Comparison of ENCODE assay signal across 12 cellular contexts in the genomic region with DNA sequence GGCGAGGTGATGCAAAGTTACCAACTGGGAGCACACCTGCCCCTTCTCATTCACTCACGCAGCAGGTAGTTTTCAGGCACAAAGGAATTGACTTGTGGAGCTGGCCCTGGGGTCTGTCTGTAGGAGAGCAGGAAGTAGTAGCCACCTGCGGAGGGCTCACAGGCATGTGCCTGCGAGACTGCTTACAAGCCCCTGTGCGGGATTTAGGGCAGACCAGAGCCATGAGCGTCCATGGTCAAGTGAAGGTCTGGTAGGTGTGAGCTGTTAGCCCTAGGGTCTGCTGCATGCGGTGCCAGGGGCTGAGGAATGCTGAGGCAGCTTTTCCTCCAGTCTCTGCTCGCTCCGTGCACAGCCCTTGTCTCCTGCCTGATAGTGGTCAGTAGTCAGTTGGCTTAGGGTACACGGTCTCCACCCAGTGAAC. TPM values are rescaled to one million over a fixed set of nuclear protein-coding genes. Genes with fewer than 3 reads are reported as not detected.
A peak's percentile ranks its signal among the peaks of the same experiment; 100 is the strongest.
DNase-seq lines count a peak whose midpoint lies in the region; ATAC-seq and TF ChIP-seq lines count a peak whose summit lies in the region.
"Had no signal": no experiment of that assay in that cellular context is flagged by ENCODE, and none has a peak within 500 bp of the region (broad histone marks: within the 10 kb centered on the region; RNA-seq: fewer than 3 reads in every experiment).

No MANE protein-coding gene starts in this region.

- peaks cover 3% of the 10 kb centered on the region for H3K36me3 Mint-ChIP-seq in activated naive CD4-positive, alpha-beta T cell treated with anti-CD3 and anti-CD28 coated beads for 36 hours (ENCODE audit: low read depth)
- peaks cover 14% of the 10 kb centered on the region for H3K36me3 Mint-ChIP-seq in activated CD8-positive, alpha-beta T cell treated with anti-CD3 and anti-CD28 coated beads for 36 hours (ENCODE audit: low read depth)

- DNase-seq in activated naive CD4-positive, alpha-beta T cell treated with anti-CD3 and anti-CD28 coated beads for 36 hours = peak; percentile 8
- no peak for DNase-seq in activated naive CD4-positive, alpha-beta T cell (lab: John Stamatoyannopoulos, UW)
- no peak for DNase-seq in activated CD8-positive, alpha-beta T cell treated with anti-CD3 and anti-CD28 coated beads for 36 hours
- DNase-seq in upper lobe of right lung (no peak), hippocampal formation (lab: John Stamatoyannopoulos, UW) (no peak), aorta (no peak)
- DNase-seq: activated CD4-positive, CD25-positive, alpha-beta regulatory T cell treated with anti-CD3 and anti-CD28 coated beads, Interleukin-2, amount 50 U/mL, for 72 hours; NCI-H2171; Right ventricle myocardium superior had no signal

- WGBS in aorta, 2 donors = 89 to 93% methylated on average over 10 of the region's 10 CpGs

- H3K27ac ChIP-seq in iPS-20b (ENCODE audit: low read length) = no peak overlapping the region
- H3K27ac ChIP-seq in upper lobe of right lung = peak overlapping the region; percentile 58
- H3K27ac ChIP-seq in aorta (ENCODE audit: low read depth in 1 of 2, low read length in 2 of 2) = no peak overlapping the region

- H3K4me1 ChIP-seq in iPS-20b (ENCODE audit: insufficient read depth, low read length) = peaks cover 39% of the 10 kb centered on the region
- peaks cover 68% of the 10 kb centered on the region for H3K4me1 ChIP-seq in upper lobe of right lung
- no peaks in the 10 kb centered on the region for H3K4me1 ChIP-seq in aorta (ENCODE audit: control insufficient read depth in 1 of 2, insufficient read depth in 2 of 2, low read length in 2 of 2)

- POLR2A ChIA-PET in activated CD8-positive, alpha-beta T cell treated with anti-CD3 and anti-CD28 coated beads for 36 hours (lab: Charles Lee) = interaction anchor here (0.6 to 3.1 kb wide), 15 partner anchors 8 to 268 kb away, joined by 3 to 25 read pairs (median 5); partner anchors contain the start of gene MGAT4A

- H3K4me1 Mint-ChIP-seq in activated naive CD4-positive, alpha-beta T cell treated with anti-CD3 and anti-CD28 coated beads for 36 hours (ENCODE audit: low read depth) = peaks cover 92% of the 10 kb centered on the region
- H3K4me1 Mint-ChIP-seq in activated CD8-positive, alpha-beta T cell treated with anti-CD3 and anti-CD28 coated beads for 36 hours (ENCODE audit: low read depth) = peaks cover 93% of the 10 kb centered on the region

- no peak for TF ChIP-seq CTCF in activated CD8-positive, alpha-beta T cell treated with anti-CD3 and anti-CD28 coated beads for 36 hours (IDR thresholded peaks at IDR 0.05)
- TF ChIP-seq CTCF in upper lobe of right lung (IDR thresholded peaks at IDR 0.05) = no peak

- H3K4me3 ChIP-seq in iPS-20b (ENCODE audit: low read length) (no peak overlapping the region), upper lobe of right lung (no peak overlapping the region), aorta (ENCODE audit: low read length in 2 of 2) (no peak overlapping the region)

- H3K9me3 Mint-ChIP-seq in activated naive CD4-positive, alpha-beta T cell treated with anti-CD3 and anti-CD28 coated beads for 36 hours = no peaks in the 10 kb centered on the region
- no peaks in the 10 kb centered on the region for H3K9me3 Mint-ChIP-seq in activated CD8-positive, alpha-beta T cell treated with anti-CD3 and anti-CD28 coated beads for 36 hours

- peak overlapping the region; percentile 5; the same call in 1 of the 2 replicates for H3K9ac ChIP-seq in iPS-20b (ENCODE audit: low read depth, low read length)

- CTCF ChIA-PET in activated naive CD4-positive, alpha-beta T cell treated with anti-CD3 and anti-CD28 coated beads for 36 hours (lab: Charles Lee) = interaction anchor here (0.7 to 3.1 kb wide), 7 partner anchors 11 to 602 kb away, joined by 3 to 21 read pairs (median 4); no protein-coding TSS in a partner anchor
- CTCF ChIA-PET in activated CD8-positive, alpha-beta T cell treated with anti-CD3 and anti-CD28 coated beads for 36 hours (lab: Charles Lee) = interaction anchor here (0.9 to 4.0 kb wide), 9 partner anchors 11 to 51 kb away, joined by 3 to 24 read pairs (median 5); no protein-coding TSS in a partner anchor

- H3K27me3 ChIP-seq in iPS-20b (ENCODE audit: insufficient read depth, low read length) = no peaks in the 10 kb centered on the region
- no peaks in the 10 kb centered on the region for H3K27me3 ChIP-seq in upper lobe of right lung
- H3K27me3 ChIP-seq in aorta (ENCODE audit: control insufficient read depth in 1 of 2, insufficient read depth in 2 of 2, low read length in 1 of 2) = no peaks in the 10 kb centered on the region

- intact Hi-C loops in activated naive CD4-positive, alpha-beta T cell treated with anti-CD3 and anti-CD28 coated beads for 36 hours (cut with micrococcal nuclease) = loop anchor here (5.0 kb wide), 1 partner anchor 466 kb away; the partner anchor contains the start of gene TMEM131
- intact Hi-C loops in activated CD8-positive, alpha-beta T cell treated with anti-CD3 and anti-CD28 coated beads for 36 hours (cut with micrococcal nuclease) = no loop called here
- intact Hi-C loops in upper lobe of right lung (cut with DNase I) (no loop called here), aorta (cut with DNase I) (no loop called here)

- peak overlapping the region; percentile 95 for H3K27ac Mint-ChIP-seq in activated naive CD4-positive, alpha-beta T cell treated with anti-CD3 and anti-CD28 coated beads for 36 hours
- peak overlapping the region; percentile 97 for H3K27ac Mint-ChIP-seq in activated CD8-positive, alpha-beta T cell treated with anti-CD3 and anti-CD28 coated beads for 36 hours
- H3K27ac Mint-ChIP-seq: progenitor cell of endocrine pancreas had no signal

- no peaks in the 10 kb centered on the region for H3K27me3 Mint-ChIP-seq in activated naive CD4-positive, alpha-beta T cell treated with anti-CD3 and anti-CD28 coated beads for 36 hours (ENCODE audit: low read depth)
- no peaks in the 10 kb centered on the region for H3K27me3 Mint-ChIP-seq in activated CD8-positive, alpha-beta T cell treated with anti-CD3 and anti-CD28 coated beads for 36 hours
- H3K27me3 Mint-ChIP-seq: progenitor cell of endocrine pancreas had no signal

- H3K9me3 ChIP-seq in iPS-20b (ENCODE audit: insufficient read depth, low read depth, low read length) = no peaks in the 10 kb centered on the region
- H3K9me3 ChIP-seq in upper lobe of right lung = no peaks in the 10 kb centered on the region
- H3K9me3 ChIP-seq in aorta (ENCODE audit: control insufficient read depth, low read length) = no peaks in the 10 kb centered on the region

- H3K4me3 Mint-ChIP-seq in activated naive CD4-positive, alpha-beta T cell treated with anti-CD3 and anti-CD28 coated beads for 36 hours = peak overlapping the region; percentile 66
- H3K4me3 Mint-ChIP-seq in activated CD8-positive, alpha-beta T cell treated with anti-CD3 and anti-CD28 coated beads for 36 hours = peak overlapping the region; percentile 69

- ATAC-seq in activated CD8-positive, alpha-beta T cell treated with anti-CD3 and anti-CD28 coated beads for 36 hours = no peak
- ATAC-seq in upper lobe of right lung (no peak), aorta (ENCODE audit: low FRiP score) (no peak), HG02938 (IDR thresholded peaks at IDR 0.05; ENCODE audit: unreplicated experiment) (no peak)

- H3K36me3 ChIP-seq in iPS-20b (ENCODE audit: insufficient read depth, low read depth, low read length) (no peaks in the 10 kb centered on the region), upper lobe of right lung (no peaks in the 10 kb centered on the region), aorta (ENCODE audit: control insufficient read depth in 1 of 2, insufficient read depth in 2 of 2, low read length in 1 of 2) (no peaks in the 10 kb centered on the region)

RNA-seq across cellular contexts. Expression of gene INPP4A, which starts 18.9 kb away (rescaled TPM):
- 10 to 100 TPM; 33.1 to 34.8 TPM for total RNA-seq in activated naive CD4-positive, alpha-beta T cell treated with anti-CD3 and anti-CD28 coated beads for 36 hours
- total RNA-seq in activated CD8-positive, alpha-beta T cell treated with anti-CD3 and anti-CD28 coated beads for 36 hours = 10 to 100 TPM; 46.7 to 46.9 TPM
- total RNA-seq in upper lobe of right lung = 35.0 TPM
- 10 to 100 TPM; 36.8 to 43.4 TPM for total RNA-seq in aorta
- polyA plus RNA-seq in aorta = 1 to 10 TPM; 2.9 to 5.9 TPM
